12 cellular contexts compared by ENCODE assay signal in genomic region chr3:107124885-107125284, GRCh38.
DNase-seq lines count a peak whose midpoint lies in the region; ATAC-seq, FAIRE-seq and TF ChIP-seq lines count a peak whose summit lies in the region.
"Had no signal": no experiment of that assay in that cellular context is flagged by ENCODE, and none has a peak within 500 bp of the region (broad histone marks: within the 10 kb centered on the region; RNA-seq: fewer than 3 reads in every experiment).

No MANE protein-coding gene starts in this region.

- no peak overlapping the region for H2BK20ac ChIP-seq in H1 (ENCODE audit: low read length)

- H2AFZ ChIP-seq in H1 (ENCODE audit: low read length) = peak overlapping the region; percentile 88; the same call in 1 of the 2 replicates

- H3K79me1 ChIP-seq in H1 (ENCODE audit: low read depth, low read length) (no peaks in the 10 kb centered on the region), mesendoderm (ENCODE audit: low read length) (no peaks in the 10 kb centered on the region)

- POLR2A ChIA-PET in H1 (lab: Charles Lee; ENCODE audit: partially characterized antibody) = no interaction called here

- H2BK15ac ChIP-seq in H1 (ENCODE audit: low read length) (no peak overlapping the region), mesendoderm (replicated peaks; ENCODE audit: low read depth) (no peak overlapping the region)

- H2AK5ac ChIP-seq in H1 (ENCODE audit: low read depth, low read length) (no peak overlapping the region), mesendoderm (ENCODE audit: low read length) (no peak overlapping the region)

- DNase-seq in COLO829 (ENCODE audit: low spot score) (peak; percentile 28), NCI-H446 treated with DMSO at 0.1 percent for 48 hours (lab: John Stamatoyannopoulos, UW) (peak; percentile 13), H1 (ENCODE audit: low read depth in 1 of 2, low spot score in 2 of 2) (no peak), mesendoderm (peak; percentile 96), DMS153 treated with DMSO at 0.1 percent for 48 hours (lab: John Stamatoyannopoulos, UW; ENCODE audit: unreplicated experiment) (no peak), osteocyte (ENCODE audit: extremely low spot score, unreplicated experiment) (no peak)
- DNase-seq: activated CD8-positive, alpha-beta memory T cell treated with anti-CD3 and anti-CD28 coated beads, Interleukin-2, amount 50 U/mL, for 48 hours; NK-92 treated with Interleukin-12 subunit alpha and Interleukin-12 subunit beta, amount 100 ng/mL, for 24 hours; stimulated activated naive B cell treated with anti-CD40 and anti-IgM and Interleukin-4, amounts not matched to agents 10 μg/mL and 1 μg/mL and 100 μg/mL, for 72 hours had no signal

- ATAC-seq in GM21528 (IDR thresholded peaks at IDR 0.05; ENCODE audit: low FRiP score, unreplicated experiment) (no peak), HG03045 (IDR thresholded peaks at IDR 0.05; ENCODE audit: unreplicated experiment) (no peak)
- ATAC-seq: stimulated activated naive B cell treated with anti-CD40 and anti-IgM and Interleukin-4, amounts not matched to agents 10 μg/mL and 1 μg/mL and 100 μg/mL, for 72 hours had no signal

- TF ChIP-seq POLR2A in H1 (IDR thresholded peaks at IDR 0.05; ENCODE audit: control extremely low read depth in 1 of 2, low read depth in 2 of 2, low read length in 2 of 2) = no peak

- no peak overlapping the region for H4K8ac ChIP-seq in H1 (ENCODE audit: extremely low read depth, insufficient read depth, low read length)
- H4K8ac ChIP-seq in mesendoderm (ENCODE audit: low read depth, low read length) = no peak overlapping the region

- H3K27ac Mint-ChIP-seq in osteocyte (ENCODE audit: unreplicated experiment) = no peak overlapping the region
- H3K27ac Mint-ChIP-seq: stimulated activated naive B cell treated with anti-CD40 and anti-IgM and Interleukin-4, amounts not matched to agents 10 μg/mL and 1 μg/mL and 100 μg/mL, for 72 hours had no signal

- H3K4me2 ChIP-seq in H1 (ENCODE audit: insufficient read depth in 1 of 2, low read depth in 2 of 2, low read length in 2 of 2) = no peak overlapping the region
- H3K4me2 ChIP-seq in mesendoderm (ENCODE audit: low read length) = no peak overlapping the region

- no peak overlapping the region for H3K23ac ChIP-seq in H1 (ENCODE audit: insufficient read length)
- H3K23ac ChIP-seq in mesendoderm (ENCODE audit: low read length) = no peak overlapping the region

- no peaks in the 10 kb centered on the region for H3K4me1 Mint-ChIP-seq in osteocyte (ENCODE audit: unreplicated experiment)
- H3K4me1 Mint-ChIP-seq: stimulated activated naive B cell treated with anti-CD40 and anti-IgM and Interleukin-4, amounts not matched to agents 10 μg/mL and 1 μg/mL and 100 μg/mL, for 72 hours had no signal

- H3K36me3 ChIP-seq in H1 (ENCODE audit: control insufficient read depth in 2 of 4, insufficient read depth in 4 of 4, low read length in 3 of 4) (no peaks in the 10 kb centered on the region), mesendoderm (ENCODE audit: control insufficient read depth, insufficient read depth, low read length) (no peaks in the 10 kb centered on the region)

- H3K18ac ChIP-seq in H1 (ENCODE audit: extremely low read depth, low read length) (no peak overlapping the region), mesendoderm (ENCODE audit: low read length) (no peak overlapping the region)

- H3K4me3 Mint-ChIP-seq in osteocyte (ENCODE audit: unreplicated experiment) = no peak overlapping the region
- H3K4me3 Mint-ChIP-seq: stimulated activated naive B cell treated with anti-CD40 and anti-IgM and Interleukin-4, amounts not matched to agents 10 μg/mL and 1 μg/mL and 100 μg/mL, for 72 hours had no signal

- TF ChIP-seq RAD21 in H1 (IDR thresholded peaks at IDR 0.05 in 1 of 2, conservative IDR thresholded peaks at IDR 0.05 in 1 of 2; ENCODE audit: low read depth in 2 of 2, low read length in 2 of 2) = no peak

- H2BK12ac ChIP-seq in H1 (ENCODE audit: low read depth, low read length) = no peak overlapping the region

- H4K5ac ChIP-seq in H1 (ENCODE audit: insufficient read length, low read depth, low read length) (no peak overlapping the region), mesendoderm (ENCODE audit: low read length) (no peak overlapping the region)

- H3K27me3 Mint-ChIP-seq in osteocyte (ENCODE audit: unreplicated experiment) = no peaks in the 10 kb centered on the region

- WGBS in H1 (ENCODE audit: extremely low coverage in 1 of 2, insufficient coverage in 1 of 2, insufficient read length in 1 of 2, insufficient replicate concordance in 2 of 2, low coverage in 1 of 2, low lambda C conversion rate in 2 of 2, missing lambda C conversion rate in 1 of 2), 2 experiments = 100% methylated on average over 1 of the region's 1 CpG; no CpG with 5 or more reads in 1 of the 2 experiments
- no CpG with 5 or more reads among the region's 1 CpG for WGBS in mesendoderm (ENCODE audit: extremely low coverage, insufficient coverage, low lambda C conversion rate)

- H3K14ac ChIP-seq in H1 (ENCODE audit: insufficient read length) = no peak overlapping the region

- H3K4ac ChIP-seq in H1 (replicated peaks; ENCODE audit: insufficient read length, low read depth, low read length) (no peak overlapping the region), mesendoderm (ENCODE audit: low read depth, low read length) (no peak overlapping the region)

- H3K4me3 ChIP-seq in H1 (ENCODE audit: extremely low read depth in 1 of 4, insufficient read depth in 2 of 4, low read depth in 3 of 4, low read length in 4 of 4) (no peak overlapping the region), mesendoderm (ENCODE audit: low read length) (no peak overlapping the region)

- no peak for FAIRE-seq in H1 (lab: Jason Lieb, UNC)

- H3K36me3 Mint-ChIP-seq in osteocyte (ENCODE audit: unreplicated experiment) = no peaks in the 10 kb centered on the region
- H3K36me3 Mint-ChIP-seq: stimulated activated naive B cell treated with anti-CD40 and anti-IgM and Interleukin-4, amounts not matched to agents 10 μg/mL and 1 μg/mL and 100 μg/mL, for 72 hours had no signal

- no peaks in the 10 kb centered on the region for H4K20me1 ChIP-seq in H1 (replicated peaks in 1 of 2; ENCODE audit: control insufficient read depth in 1 of 2, insufficient read depth in 2 of 2, low read length in 2 of 2)

- no peak for TF ChIP-seq EP300 in H1 (IDR thresholded peaks at IDR 0.05; ENCODE audit: borderline replicate concordance in 1 of 2, low read depth in 2 of 2, low read length in 2 of 2)

- H2BK120ac ChIP-seq in H1 (replicated peaks; ENCODE audit: low read depth, low read length) (no peak overlapping the region), mesendoderm (ENCODE audit: low read depth, low read length) (no peak overlapping the region)

- no peaks in the 10 kb centered on the region for H3K23me2 ChIP-seq in H1 (ENCODE audit: low read depth, low read length)

- TF ChIP-seq CTCF in H1 (IDR thresholded peaks at IDR 0.05; ENCODE audit: control extremely low read depth in 1 of 3, insufficient read depth in 1 of 3, low read depth in 1 of 3, low read length in 3 of 3) (no peak), osteocyte (IDR thresholded peaks at IDR 0.05) (no peak)

- H3K9me3 Mint-ChIP-seq in osteocyte (ENCODE audit: unreplicated experiment) = no peaks in the 10 kb centered on the region
- H3K9me3 Mint-ChIP-seq: stimulated activated naive B cell treated with anti-CD40 and anti-IgM and Interleukin-4, amounts not matched to agents 10 μg/mL and 1 μg/mL and 100 μg/mL, for 72 hours had no signal

- no peak overlapping the region for H3K56ac ChIP-seq in H1 (replicated peaks; ENCODE audit: insufficient read length, low read depth, low read length)
- no peak overlapping the region for H3K56ac ChIP-seq in mesendoderm (ENCODE audit: low read length)

- H3K27me3 ChIP-seq in H1 (replicated peaks in 1 of 4; ENCODE audit: control insufficient read depth in 3 of 4, extremely low read depth in 1 of 4, insufficient read depth in 3 of 4, low read length in 3 of 4) = no peaks in the 10 kb centered on the region
- no peaks in the 10 kb centered on the region for H3K27me3 ChIP-seq in mesendoderm (ENCODE audit: insufficient read depth, low read length, poor library complexity)

- no peak overlapping the region for H4K91ac ChIP-seq in H1 (replicated peaks; ENCODE audit: insufficient read length, low read length)

- H3K9me3 ChIP-seq in H1 (ENCODE audit: insufficient read depth in 2 of 2, low read depth in 1 of 2, low read length in 1 of 2) = no peaks in the 10 kb centered on the region

- H3K9ac ChIP-seq in H1 (replicated peaks in 1 of 4; ENCODE audit: extremely low read depth in 1 of 4, low read depth in 3 of 4, low read length in 3 of 4) (no peak overlapping the region), mesendoderm (ENCODE audit: low read length) (no peak overlapping the region)

- no peak overlapping the region for H3K27ac ChIP-seq in H1 (ENCODE audit: low read depth, low read length)
- H3K27ac ChIP-seq in mesendoderm (ENCODE audit: low read depth, low read length) = no peak overlapping the region
- H3K27ac ChIP-seq: C4-2B had no signal

- H3K79me2 ChIP-seq in H1 (ENCODE audit: control insufficient read depth in 1 of 2, insufficient read depth in 2 of 2, low read length in 2 of 2) = no peaks in the 10 kb centered on the region
- H3K79me2 ChIP-seq in mesendoderm (ENCODE audit: control insufficient read depth, insufficient read depth, low read length) = no peaks in the 10 kb centered on the region

- H2BK5ac ChIP-seq in H1 (ENCODE audit: low read depth, low read length) (no peak overlapping the region), mesendoderm (ENCODE audit: low read length) (no peak overlapping the region)

- CTCF ChIA-PET in H1 (lab: Charles Lee; ENCODE audit: partially characterized antibody) = interaction anchor here (0.9 to 2.3 kb wide), 2 partner anchors 46 to 213 kb away, joined by 3 to 7 read pairs; no protein-coding TSS in a partner anchor

- H3K4me1 ChIP-seq in H1 (replicated peaks in 1 of 4; ENCODE audit: control insufficient read depth in 3 of 4, insufficient read depth in 4 of 4, low read length in 3 of 4) (no peaks in the 10 kb centered on the region), mesendoderm (ENCODE audit: control insufficient read depth, low read depth, low read length) (peaks cover 2% of the 10 kb centered on the region)

TF ChIP-seq in H1, 55 proteins besides CTCF, POLR2A, EP300 and RAD21 (continues in another document):
- no peak for TF ChIP-seq SP2 (IDR thresholded peaks at IDR 0.05; ENCODE audit: low read length)
- no peak for TF ChIP-seq CBX5 (IDR thresholded peaks at IDR 0.05; ENCODE audit: low read depth, low read length)
- TF ChIP-seq BCL11A (IDR thresholded peaks at IDR 0.05; ENCODE audit: low read depth in 2 of 2, low read length in 2 of 2) = no peak
- no peak for TF ChIP-seq USF2 (IDR thresholded peaks at IDR 0.05; ENCODE audit: low read length)
- no peak for TF ChIP-seq GABPA (IDR thresholded peaks at IDR 0.05; ENCODE audit: borderline replicate concordance, insufficient read depth, low read length)
- no peak for TF ChIP-seq POU5F1 (IDR thresholded peaks at IDR 0.05; ENCODE audit: low read depth, low read length)

Comparison
In these comparisons a context has a peak if more than half of its experiments do, and no peak if none do; other contexts are left out.
1. DNase-seq: peak in COLO829 (single experiment), NCI-H446 treated with DMSO at 0.1 percent for 48 hours (single experiment) and mesendoderm (single experiment); none in H1 (0 of 2), DMS153 treated with DMSO at 0.1 percent for 48 hours (single experiment) and osteocyte (single experiment).